ENCODE assay signal across 2 cellular contexts in genomic region chr22:26563022-26563421, GRCh38.
TF ChIP-seq lines count a peak whose summit lies in the region.

No MANE protein-coding gene starts in this region.

TF ChIP-seq in SK-N-SH, 30 proteins besides CTCF, POLR2A, EP300 and RAD21:
- TF ChIP-seq NFIC (IDR thresholded peaks at IDR 0.05; ENCODE audit: borderline replicate concordance) (no peak), USF1 (IDR thresholded peaks at IDR 0.05; ENCODE audit: borderline replicate concordance, low read depth) (no peak)

TF ChIP-seq in SK-N-SH treated with all-trans-retinoic acid at 6 μM for 48 hours, 23 proteins besides CTCF, POLR2A, EP300 and RAD21:
- TF ChIP-seq ZC3H10 (CRISPR knock-in tag; IDR thresholded peaks at IDR 0.05) = no peak
- TF ChIP-seq CSRNP3 (CRISPR knock-in tag; IDR thresholded peaks at IDR 0.05) = no peak
- TF ChIP-seq CREB5 (CRISPR knock-in tag; IDR thresholded peaks at IDR 0.05; ENCODE audit: low read depth) = no peak
- no peak for TF ChIP-seq OSR1 (CRISPR knock-in tag; IDR thresholded peaks at IDR 0.05)
